ENCODE assay signal across 11 cellular contexts in the genomic region with DNA sequence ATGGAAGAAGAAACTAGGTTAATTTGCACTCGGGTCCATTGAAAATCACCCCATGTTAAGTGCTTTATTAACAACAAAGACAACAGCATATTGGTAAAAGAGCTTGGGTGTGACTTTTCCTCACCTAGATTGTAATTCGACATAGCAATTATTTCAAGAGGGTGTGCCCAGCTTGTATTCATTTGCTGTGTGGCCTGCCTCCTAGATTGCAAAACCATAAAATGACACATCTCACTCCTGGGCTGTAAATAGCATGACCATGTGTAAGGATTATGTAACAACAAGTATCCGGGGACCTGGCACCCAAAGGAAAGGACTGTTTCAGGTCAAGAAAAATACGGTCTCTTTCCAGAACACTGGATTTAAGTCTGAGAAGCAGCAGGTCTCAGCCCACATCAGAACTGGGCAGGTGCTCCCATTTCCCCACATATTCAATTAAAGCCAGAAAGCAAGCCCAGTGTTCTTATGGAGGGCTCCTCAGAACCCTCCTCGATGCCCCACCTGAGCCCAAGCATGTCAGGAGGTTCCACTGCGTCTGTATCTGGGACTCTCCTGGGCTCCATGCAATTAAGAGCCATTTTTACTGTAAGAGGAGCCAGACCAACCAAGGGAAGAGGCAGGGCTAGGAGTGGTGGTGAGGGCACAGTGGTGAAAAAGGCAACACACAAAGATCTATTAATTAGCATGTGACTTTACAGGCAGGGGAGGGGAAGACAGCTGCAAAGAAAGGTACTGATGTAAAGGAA. TPM values are rescaled to one million over a fixed set of nuclear protein-coding genes. Genes with fewer than 3 reads are reported as not detected.
DNase-seq lines count a peak whose midpoint lies in the region; ATAC-seq, FAIRE-seq and TF ChIP-seq lines count a peak whose summit lies in the region.
"Had no signal": no experiment of that assay in that cellular context is flagged by ENCODE, and none has a peak within 500 bp of the region (broad histone marks: within the 10 kb centered on the region; RNA-seq: fewer than 3 reads in every experiment).

No MANE protein-coding gene starts in this region.

- H3K36me3 Mint-ChIP-seq in naive thymus-derived CD8-positive, alpha-beta T cell, result peaks cover 11 to 44% (median 43%) of the 10 kb centered on the region in 3 donors

- FAIRE-seq in urothelium cell line (lab: Jason Lieb, UNC), result no peak

- H3K4me1 ChIP-seq in hepatocyte (ENCODE audit: insufficient read depth), result peaks cover 5% of the 10 kb centered on the region

- 70% methylated on average over 6 of the region's 6 CpGs for WGBS in hepatocyte (ENCODE audit: low lambda C conversion rate, missing lambda C conversion rate)

- no peaks in the 10 kb centered on the region for H4K20me1 ChIP-seq in hepatocyte (ENCODE audit: insufficient read depth, poor library complexity, severe bottlenecking)

- no peak overlapping the region for H3K4me3 ChIP-seq in hepatocyte

- no peaks in the 10 kb centered on the region for H3K27me3 Mint-ChIP-seq in naive thymus-derived CD8-positive, alpha-beta T cell
- H3K27me3 Mint-ChIP-seq: activated naive CD4-positive, alpha-beta T cell treated with anti-CD3 and anti-CD28 coated beads, Interleukin-2, amount 10 ng/mL, durations not matched to agents 7 days and 5 days; B cell had no signal

- H3K9me3 Mint-ChIP-seq in naive thymus-derived CD8-positive, alpha-beta T cell, result peaks cover 0 to 9% (median 0%) of the 10 kb centered on the region in 9 donors

- ATAC-seq in naive thymus-derived CD8-positive, alpha-beta T cell, result no peak
- no peak for ATAC-seq in GM18517 (IDR thresholded peaks at IDR 0.05; ENCODE audit: unreplicated experiment)

- peaks cover 16% of the 10 kb centered on the region for H3K79me2 ChIP-seq in hepatocyte

- no peak overlapping the region for H2AFZ ChIP-seq in hepatocyte

- H3K36me3 ChIP-seq in hepatocyte (replicated peaks; ENCODE audit: insufficient read depth, low read depth), result no peaks in the 10 kb centered on the region

- H3K4me3 Mint-ChIP-seq in naive thymus-derived CD8-positive, alpha-beta T cell, result no peak overlapping the region
- H3K4me3 Mint-ChIP-seq: activated naive CD4-positive, alpha-beta T cell treated with anti-CD3 and anti-CD28 coated beads, Interleukin-2, amount 10 ng/mL, durations not matched to agents 7 days and 5 days; B cell; T-helper 1 cell treated with Interleukin-12 subunit alpha and Interleukin-12 subunit beta and Interleukin-4 antibody, amounts not matched to agents 30 μg/mL and 1 μg/mL, for 36 hours had no signal

- peak; percentile 29 to 33 for DNase-seq in NOMO-1 (lab: John Stamatoyannopoulos, UW; ENCODE audit: unreplicated experiment in 2 of 2)
- DNase-seq in NOMO-1 treated with dmso at 0.1 percent for 144 hours (lab: John Stamatoyannopoulos, UW; ENCODE audit: unreplicated experiment), result no peak
- DNase-seq in SIG-M5 treated with dmso at 0.1 percent for 504 hours (lab: John Stamatoyannopoulos, UW; ENCODE audit: unreplicated experiment), result peak; percentile 90
- peak; percentile 50 for DNase-seq in hepatocyte (ENCODE audit: low spot score)
- DNase-seq in urothelium cell line (ENCODE audit: low spot score), result peak; percentile 26
- no peak for DNase-seq in activated CD4-positive, alpha-beta T cell treated with anti-CD3 and anti-CD28 coated beads for 48 hours
- no peak for DNase-seq in naive thymus-derived CD8-positive, alpha-beta T cell
- DNase-seq: activated naive CD4-positive, alpha-beta T cell treated with anti-CD3 and anti-CD28 coated beads, Interleukin-2, amount 10 ng/mL, durations not matched to agents 7 days and 5 days had no signal

- peaks cover 0 to 13% (median 5%) of the 10 kb centered on the region in 4 donors for H3K4me1 Mint-ChIP-seq in naive thymus-derived CD8-positive, alpha-beta T cell

- H3K9me2 ChIP-seq in hepatocyte (replicated peaks; ENCODE audit: insufficient read depth), result no peaks in the 10 kb centered on the region

- TF ChIP-seq CTCF in hepatocyte (IDR thresholded peaks at IDR 0.05; ENCODE audit: poor library complexity), result no peak

- POLR2A ChIA-PET in naive thymus-derived CD8-positive, alpha-beta T cell (lab: Charles Lee), result no interaction called here

- H3K27ac ChIP-seq in hepatocyte, result peak overlapping the region; percentile 74

- H3K9me3 ChIP-seq in hepatocyte (ENCODE audit: low read depth), result no peaks in the 10 kb centered on the region

- no peaks in the 10 kb centered on the region for H3K27me3 ChIP-seq in hepatocyte

- H3K27ac Mint-ChIP-seq in naive thymus-derived CD8-positive, alpha-beta T cell, result no peak overlapping the region
- H3K27ac Mint-ChIP-seq: activated naive CD4-positive, alpha-beta T cell treated with anti-CD3 and anti-CD28 coated beads, Interleukin-2, amount 10 ng/mL, durations not matched to agents 7 days and 5 days; B cell; T-helper 1 cell treated with Interleukin-12 subunit alpha and Interleukin-12 subunit beta and Interleukin-4 antibody, amounts not matched to agents 30 μg/mL and 1 μg/mL, for 36 hours had no signal

- no peak overlapping the region for H3K4me2 ChIP-seq in hepatocyte

RNA-seq across cellular contexts. Expression of a gene that starts 39.2 kb away (rescaled TPM):
- total RNA-seq in hepatocyte, result 10.1 and 12.9 TPM in 2 replicates
- 5.6 and 7.1 TPM in 2 replicates for polyA plus RNA-seq in hepatocyte
- total RNA-seq in naive thymus-derived CD8-positive, alpha-beta T cell, result 1 to 10 TPM; 5.2 to 8.5 TPM
- polyA plus RNA-seq in naive thymus-derived CD8-positive, alpha-beta T cell, result 1 to 10 TPM in 2 of 3 donors, under 1 TPM in 1; 0.97 to 3.3 (median 2.7) TPM

Comparison
In these comparisons a context has a peak if more than half of its experiments do, and no peak if none do; other contexts are left out.
1. DNase-seq: peak in NOMO-1 (2 of 2), SIG-M5 treated with dmso at 0.1 percent for 504 hours (single experiment), hepatocyte (single experiment) and urothelium cell line (single experiment); none in NOMO-1 treated with dmso at 0.1 percent for 144 hours (single experiment), activated CD4-positive, alpha-beta T cell treated with anti-CD3 and anti-CD28 coated beads for 48 hours (single experiment) and naive thymus-derived CD8-positive, alpha-beta T cell (0 of 10).